1 cellular context compared by ENCODE assay signal in the genomic region with DNA sequence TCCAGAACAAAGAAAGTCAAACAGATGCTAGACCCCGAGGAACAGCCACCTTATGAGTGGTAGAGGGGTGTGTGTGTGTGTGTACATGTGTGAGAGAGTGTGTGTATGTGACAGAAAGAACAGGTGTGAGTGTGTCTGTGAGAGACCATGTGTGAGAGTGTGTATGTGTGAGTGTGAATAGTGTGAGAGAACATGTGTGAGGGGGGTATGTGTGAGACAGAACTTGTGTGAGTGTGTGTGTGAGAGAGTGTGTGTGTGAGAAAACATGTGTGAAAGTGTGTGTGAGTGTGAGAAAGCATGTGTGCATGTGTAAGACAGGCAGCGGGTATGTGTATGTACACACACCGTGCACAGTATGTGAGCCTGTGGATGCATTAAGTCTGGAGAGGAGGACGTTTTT.
TF ChIP-seq lines count a peak whose summit lies in the region.

No MANE protein-coding gene starts in this region.

TF ChIP-seq in HepG2, 621 proteins besides CTCF, POLR2A, EP300 and RAD21 (continued from another document):
- TF ChIP-seq FOXP1 (IDR thresholded peaks at IDR 0.05) (peak; percentile 52; the same call in 1 of the 2 replicates), FOXP1 (CRISPR knock-in tag; IDR thresholded peaks at IDR 0.05) (no peak), ZNF282 (IDR thresholded peaks at IDR 0.05; ENCODE audit: partially characterized antibody) (peak; percentile 24)
